In genomic region chr5:73438897-73439470, GRCh38 we compare ENCODE assay signal across 28 cellular contexts. TPM values are rescaled to one million over a fixed set of nuclear protein-coding genes. Genes with fewer than 3 reads are reported as not detected.
"Had no signal": no experiment of that assay in that cellular context is flagged by ENCODE, and none has a peak within 500 bp of the region (broad histone marks: within the 10 kb centered on the region; RNA-seq: fewer than 3 reads in every experiment).

No MANE protein-coding gene starts in this region.

- H3K27ac Mint-ChIP-seq: activated CD8-positive, alpha-beta T cell treated with anti-CD3 and anti-CD28 coated beads, Interleukin-2, amount 10 ng/mL, durations not matched to agents 7 days and 5 days; activated naive CD4-positive, alpha-beta T cell treated with anti-CD3 and anti-CD28 coated beads, Interleukin-2, amount 50 U/mL, for 24 hours; progenitor cell of endocrine pancreas; stimulated activated memory B cell treated with anti-CD40 and anti-IgM and Interleukin-4, amounts not matched to agents 10 μg/mL and 1 μg/mL and 100 μg/mL, for 72 hours; T-helper 2 cell treated with Interferon-gamma antibody and Interleukin-4, amounts not matched to agents 5 μg/mL and 100 μg/mL, for 36 hours had no signal

- H3K4me3 Mint-ChIP-seq: activated CD8-positive, alpha-beta T cell treated with anti-CD3 and anti-CD28 coated beads, Interleukin-2, amount 10 ng/mL, durations not matched to agents 7 days and 5 days; activated naive CD4-positive, alpha-beta T cell treated with anti-CD3 and anti-CD28 coated beads, Interleukin-2, amount 50 U/mL, for 24 hours; stimulated activated memory B cell treated with anti-CD40 and anti-IgM and Interleukin-4, amounts not matched to agents 10 μg/mL and 1 μg/mL and 100 μg/mL, for 72 hours; T-helper 2 cell treated with Interferon-gamma antibody and Interleukin-4, amounts not matched to agents 5 μg/mL and 100 μg/mL, for 36 hours had no signal

- DNase-seq: activated CD4-positive, alpha-beta T cell treated with anti-CD3 and anti-CD28 coated beads, Interleukin-2, amount 50 U/mL, for 1 hour; activated CD4-positive, CD25-positive, alpha-beta regulatory T cell treated with anti-CD3 and anti-CD28 coated beads, Interleukin-2, amount 50 U/mL, for 72 hours; activated CD8-positive, alpha-beta T cell treated with anti-CD3 and anti-CD28 coated beads, Interleukin-2, amount 10 ng/mL, durations not matched to agents 7 days and 5 days; activated gamma-delta T cell treated with Interleukin-2 at 50 U/mL for 16 hours; anterior cingulate cortex; brain microvascular endothelial cell; caudate nucleus; dermis blood vessel endothelial cell; effector memory CD4-positive, alpha-beta T cell; gastrocnemius medialis; hippocampal formation; left cardiac atrium; mesenchymal stem cell; occipital lobe; retina; sigmoid colon; stimulated activated CD4-positive, alpha-beta T cell treated with anti-CD3 and anti-CD28 coated beads, Interleukin-15, amount 100 ng/mL, for 24 hours; stomach; transverse colon; WERI-Rb-1 had no signal

- ATAC-seq: activated CD8-positive, alpha-beta T cell treated with anti-CD3 and anti-CD28 coated beads, Interleukin-2, amount 10 ng/mL, durations not matched to agents 7 days and 5 days; gastrocnemius medialis; left cardiac atrium; stimulated activated memory B cell treated with anti-CD40 and anti-IgM and Interleukin-4, amounts not matched to agents 10 μg/mL and 1 μg/mL and 100 μg/mL, for 72 hours had no signal

- H3K36me3 Mint-ChIP-seq: activated naive CD4-positive, alpha-beta T cell treated with anti-CD3 and anti-CD28 coated beads, Interleukin-2, amount 50 U/mL, for 24 hours; stimulated activated memory B cell treated with anti-CD40 and anti-IgM and Interleukin-4, amounts not matched to agents 10 μg/mL and 1 μg/mL and 100 μg/mL, for 72 hours had no signal

- H3K36me3 ChIP-seq: brain microvascular endothelial cell, gastrocnemius medialis, sigmoid colon, stomach, suprapubic skin, transverse colon, WERI-Rb-1 had no signal

- H3K9me3 Mint-ChIP-seq: stimulated activated memory B cell treated with anti-CD40 and anti-IgM and Interleukin-4, amounts not matched to agents 10 μg/mL and 1 μg/mL and 100 μg/mL, for 72 hours; T-helper 2 cell treated with Interferon-gamma antibody and Interleukin-4, amounts not matched to agents 5 μg/mL and 100 μg/mL, for 36 hours had no signal

- H3K27ac ChIP-seq: brain microvascular endothelial cell, gastrocnemius medialis, stomach, suprapubic skin, transverse colon, WERI-Rb-1 had no signal

- H3K9me3 ChIP-seq: gastrocnemius medialis, sigmoid colon, suprapubic skin, transverse colon had no signal

- H3K27me3 ChIP-seq: brain microvascular endothelial cell had no signal

- H3K4me3 ChIP-seq: gastrocnemius medialis, sigmoid colon, smooth muscle cell, stomach, suprapubic skin, transverse colon had no signal

RNA-seq across cellular contexts. Expression of gene FOXD1, which starts 9.6 kb away (rescaled TPM):
- total RNA-seq: liver, transverse colon had no signal
- polyA plus RNA-seq: liver, neural cell had no signal
